19 cellular contexts compared by ENCODE assay signal in genomic region chr6:98343797-98344196, GRCh38.
DNase-seq lines count a peak whose midpoint lies in the region; ATAC-seq, FAIRE-seq and TF ChIP-seq lines count a peak whose summit lies in the region.
"Had no signal": no experiment of that assay in that cellular context is flagged by ENCODE, and none has a peak within 500 bp of the region (broad histone marks: within the 10 kb centered on the region; RNA-seq: fewer than 3 reads in every experiment).

No MANE protein-coding gene starts in this region.

- H2AFZ ChIP-seq in HepG2 (ENCODE audit: low read length) (no peak overlapping the region), H1 (ENCODE audit: low read length) (0 out of 2 replicates have a peak overlapping the region, but pooled peaks have one; percentile 58)

- H3K14ac ChIP-seq in H1 (ENCODE audit: insufficient read length): no peak overlapping the region

- intact Hi-C loops in HepG2 (cut with micrococcal nuclease; ENCODE audit: unreplicated experiment): no loop called here
- intact Hi-C loops in right lobe of liver (cut with DNase I): no loop called here

- H4K20me1 ChIP-seq in HepG2 (ENCODE audit: insufficient read depth, low read length): no peaks in the 10 kb centered on the region
- no peaks in the 10 kb centered on the region for H4K20me1 ChIP-seq in H1 (replicated peaks in 1 of 2; ENCODE audit: control insufficient read depth in 1 of 2, insufficient read depth in 2 of 2, low read length in 2 of 2)
- H4K20me1 ChIP-seq: BLaER1 treated with 17β-estradiol and CSF1 and Interleukin-3, amounts not matched to agents 10 nM and 100 nM had no signal

- H3K9ac ChIP-seq in HepG2 (ENCODE audit: insufficient read depth, low read depth, low read length) (no peak overlapping the region), H1 (replicated peaks in 1 of 4; ENCODE audit: extremely low read depth in 1 of 4, low read depth in 3 of 4, low read length in 3 of 4) (no peak overlapping the region)
- H3K9ac ChIP-seq: BLaER1 treated with 17β-estradiol and CSF1 and Interleukin-3, amounts not matched to agents 10 nM and 100 nM had no signal

- H4K5ac ChIP-seq in H1 (ENCODE audit: insufficient read length, low read depth, low read length): no peak overlapping the region

- H2BK15ac ChIP-seq in H1 (ENCODE audit: low read length): no peak overlapping the region

- TF ChIP-seq RAD21 in HepG2 (CRISPR knock-in tag; IDR thresholded peaks at IDR 0.05) (no peak), H1 (IDR thresholded peaks at IDR 0.05 in 1 of 2, conservative IDR thresholded peaks at IDR 0.05 in 1 of 2; ENCODE audit: low read depth in 2 of 2, low read length in 2 of 2) (no peak)

- CTCF ChIA-PET in HepG2 (lab: Yijun Ruan, JAX; ENCODE audit: low intra/inter-chr PET ratio, low total read pairs) (no interaction called here), H1 (lab: Charles Lee; ENCODE audit: partially characterized antibody) (interaction anchor here (0.7 to 1.0 kb wide), 2 partner anchors 10 to 12 kb away, joined by 3 to 7 read pairs; no protein-coding TSS in a partner anchor)

- no peaks in the 10 kb centered on the region for H3K79me2 ChIP-seq in HepG2 (ENCODE audit: insufficient read depth, low read length)
- no peaks in the 10 kb centered on the region for H3K79me2 ChIP-seq in H1 (ENCODE audit: control insufficient read depth in 1 of 2, insufficient read depth in 2 of 2, low read length in 2 of 2)

- BruUV-seq in HepG2 (replicated peaks; lab: Mats Ljungman, UMichigan): no TSS peak

- H3K4me2 ChIP-seq in HepG2 (ENCODE audit: low read depth, low read length) (no peak overlapping the region), H1 (ENCODE audit: insufficient read depth in 1 of 2, low read depth in 2 of 2, low read length in 2 of 2) (no peak overlapping the region)
- H3K4me2 ChIP-seq: A549; BLaER1 treated with 17β-estradiol and CSF1 and Interleukin-3, amounts not matched to agents 10 nM and 100 nM had no signal

- no peak overlapping the region for H2BK5ac ChIP-seq in H1 (ENCODE audit: low read depth, low read length)

- no peak overlapping the region for H4K91ac ChIP-seq in H1 (replicated peaks; ENCODE audit: insufficient read length, low read length)

- POLR2A ChIA-PET in HepG2 (lab: Yijun Ruan, JAX): no interaction called here
- POLR2A ChIA-PET in H1 (lab: Charles Lee; ENCODE audit: partially characterized antibody): no interaction called here

- TF ChIP-seq CTCF in HepG2 (CRISPR knock-in tag; IDR thresholded peaks at IDR 0.05) (no peak), right lobe of liver (IDR thresholded peaks at IDR 0.05) (no peak), H1 (IDR thresholded peaks at IDR 0.05; ENCODE audit: control extremely low read depth in 1 of 3, insufficient read depth in 1 of 3, low read depth in 1 of 3, low read length in 3 of 3) (no peak)

- H3K23me2 ChIP-seq in H1 (ENCODE audit: low read depth, low read length): no peaks in the 10 kb centered on the region

- H3K4me1 ChIP-seq in HepG2 (ENCODE audit: insufficient read depth, low read length) (no peaks in the 10 kb centered on the region), right lobe of liver (no peaks in the 10 kb centered on the region), H1 (replicated peaks in 1 of 4; ENCODE audit: control insufficient read depth in 3 of 4, insufficient read depth in 4 of 4, low read length in 3 of 4) (no peaks in the 10 kb centered on the region)
- H3K4me1 ChIP-seq: A549; BLaER1 treated with 17β-estradiol and CSF1 and Interleukin-3, amounts not matched to agents 10 nM and 100 nM; Caco-2 had no signal

- H3K4me3 ChIP-seq in HepG2 (replicated peaks in 1 of 3; ENCODE audit: insufficient read depth in 1 of 3, low read depth in 2 of 3, low read length in 3 of 3): no peak overlapping the region
- H3K4me3 ChIP-seq in right lobe of liver: no peak overlapping the region
- no peak overlapping the region for H3K4me3 ChIP-seq in H1 (ENCODE audit: extremely low read depth in 1 of 4, insufficient read depth in 2 of 4, low read depth in 3 of 4, low read length in 4 of 4)
- H3K4me3 ChIP-seq: A549; BLaER1 treated with 17β-estradiol and CSF1 and Interleukin-3, amounts not matched to agents 10 nM and 100 nM had no signal

- H2BK120ac ChIP-seq in H1 (replicated peaks; ENCODE audit: low read depth, low read length): no peak overlapping the region

- H3K4ac ChIP-seq in H1 (replicated peaks; ENCODE audit: insufficient read length, low read depth, low read length): no peak overlapping the region

- no peak for ATAC-seq in HepG2
- no peak for ATAC-seq in right lobe of liver
- ATAC-seq in GM18907 (IDR thresholded peaks at IDR 0.05; ENCODE audit: unreplicated experiment): no peak
- no peak for ATAC-seq in HG02870 (IDR thresholded peaks at IDR 0.05; ENCODE audit: unreplicated experiment)
- ATAC-seq: A549; CD8-positive, alpha-beta T cell had no signal

- in situ Hi-C loops in HepG2 (cut with HindIII; ENCODE audit: extremely low pct_ligation_motif_present, low pct_unique_long_range_greater_than_20kb): no loop called here

- no peak overlapping the region for H3K18ac ChIP-seq in H1 (ENCODE audit: extremely low read depth, low read length)

- no peaks in the 10 kb centered on the region for H3K79me1 ChIP-seq in H1 (ENCODE audit: low read depth, low read length)

- H3K27ac ChIP-seq in HepG2 (ENCODE audit: extremely low read length, insufficient read depth, low read length): no peak overlapping the region
- no peak overlapping the region for H3K27ac ChIP-seq in right lobe of liver
- H3K27ac ChIP-seq in H1 (ENCODE audit: low read depth, low read length): no peak overlapping the region
- H3K27ac ChIP-seq: 22Rv1; A549; BLaER1 treated with 17β-estradiol and CSF1 and Interleukin-3, amounts not matched to agents 10 nM and 100 nM; C4-2B had no signal

- no peak overlapping the region for H4K8ac ChIP-seq in H1 (ENCODE audit: extremely low read depth, insufficient read depth, low read length)

- no peak overlapping the region for H2BK12ac ChIP-seq in H1 (ENCODE audit: low read depth, low read length)

- TF ChIP-seq EP300 in HepG2 (IDR thresholded peaks at IDR 0.05; ENCODE audit: low read depth in 2 of 2, low read length in 2 of 2) (no peak), HepG2 (CRISPR knock-in tag; IDR thresholded peaks at IDR 0.05; ENCODE audit: borderline replicate concordance) (no peak), H1 (IDR thresholded peaks at IDR 0.05; ENCODE audit: borderline replicate concordance in 1 of 2, low read depth in 2 of 2, low read length in 2 of 2) (no peak)

- no peaks in the 10 kb centered on the region for H3K36me3 ChIP-seq in HepG2 (replicated peaks in 1 of 2; ENCODE audit: control insufficient read depth in 1 of 2, insufficient read depth in 2 of 2, low read length in 2 of 2)
- H3K36me3 ChIP-seq in right lobe of liver: no peaks in the 10 kb centered on the region
- H3K36me3 ChIP-seq in H1 (ENCODE audit: control insufficient read depth in 2 of 4, insufficient read depth in 4 of 4, low read length in 3 of 4): no peaks in the 10 kb centered on the region
- H3K36me3 ChIP-seq: BLaER1 treated with 17β-estradiol and CSF1 and Interleukin-3, amounts not matched to agents 10 nM and 100 nM had no signal

- H3K27me3 ChIP-seq in HepG2 (ENCODE audit: control insufficient read depth in 1 of 2, insufficient read depth in 2 of 2, low read length in 2 of 2) (no peaks in the 10 kb centered on the region; a peak in 1 of 5 replicates), right lobe of liver (no peaks in the 10 kb centered on the region), H1 (replicated peaks in 1 of 4; ENCODE audit: control insufficient read depth in 3 of 4, extremely low read depth in 1 of 4, insufficient read depth in 3 of 4, low read length in 3 of 4) (no peaks in the 10 kb centered on the region)
- H3K27me3 ChIP-seq: BLaER1 treated with 17β-estradiol and CSF1 and Interleukin-3, amounts not matched to agents 10 nM and 100 nM had no signal

- no peak for FAIRE-seq in HepG2 (lab: Jason Lieb, UNC)
- no peak for FAIRE-seq in H1 (lab: Jason Lieb, UNC)
- FAIRE-seq: A549, D721Med, G401.6, GM12891 had no signal

- TF ChIP-seq POLR2A in HepG2 (IDR thresholded peaks at IDR 0.05; ENCODE audit: insufficient read depth in 1 of 2, low read depth in 2 of 2, low read length in 2 of 2) (no peak), right lobe of liver (IDR thresholded peaks at IDR 0.05) (no peak), H1 (IDR thresholded peaks at IDR 0.05; ENCODE audit: control extremely low read depth in 1 of 2, low read depth in 2 of 2, low read length in 2 of 2) (no peak)

- no peak overlapping the region for H2AK5ac ChIP-seq in H1 (ENCODE audit: low read depth, low read length)

- H3K56ac ChIP-seq in H1 (replicated peaks; ENCODE audit: insufficient read length, low read depth, low read length): no peak overlapping the region

- H3K9me3 ChIP-seq in HepG2 (ENCODE audit: low read length): no peaks in the 10 kb centered on the region
- no peaks in the 10 kb centered on the region for H3K9me3 ChIP-seq in right lobe of liver
- H3K9me3 ChIP-seq in H1 (ENCODE audit: insufficient read depth in 2 of 2, low read depth in 1 of 2, low read length in 1 of 2): no peaks in the 10 kb centered on the region
- H3K9me3 ChIP-seq: A549; BLaER1 treated with 17β-estradiol and CSF1 and Interleukin-3, amounts not matched to agents 10 nM and 100 nM; Caco-2 had no signal

- no peak overlapping the region for H3K23ac ChIP-seq in H1 (ENCODE audit: insufficient read length)

- no peak for DNase-seq in HepG2 (ENCODE audit: low spot score)
- no peak for DNase-seq in right lobe of liver
- no peak for DNase-seq in H1 (ENCODE audit: low read depth in 1 of 2, low spot score in 2 of 2)
- DNase-seq: AML-193; Caco-2; Calu3; CD4-positive, alpha-beta T cell; CD8-positive, alpha-beta T cell; DMS79 treated with DMSO at 0.1 percent for 48 hours; GF-D8 had no signal

- H2BK20ac ChIP-seq in H1 (ENCODE audit: low read length): no peak overlapping the region

TF ChIP-seq in HepG2, 621 proteins besides CTCF, POLR2A, EP300 and RAD21:
- TF ChIP-seq HMGA1 (CRISPR knock-in tag; conservative IDR thresholded peaks at IDR 0.05) (no peak), ATF7 (IDR thresholded peaks at IDR 0.05) (peak; percentile 91), ATF7 (CRISPR knock-in tag; IDR thresholded peaks at IDR 0.05) (no peak)

TF ChIP-seq in H1, 55 proteins besides CTCF, POLR2A, EP300 and RAD21 (continues in another document):
- TF ChIP-seq BACH1 (IDR thresholded peaks at IDR 0.05; ENCODE audit: low read length): no peak
- no peak for TF ChIP-seq CEBPB (IDR thresholded peaks at IDR 0.05; ENCODE audit: low read depth, low read length)
- no peak for TF ChIP-seq SP2 (IDR thresholded peaks at IDR 0.05; ENCODE audit: low read length)
- TF ChIP-seq TAF7 (optimal IDR thresholded peaks at IDR 0.05; ENCODE audit: borderline replicate concordance, low read depth, low read length): no peak
- TF ChIP-seq SP1 (IDR thresholded peaks at IDR 0.05; ENCODE audit: low read depth, low read length): no peak
- TF ChIP-seq HDAC6 (IDR thresholded peaks at IDR 0.05; ENCODE audit: low read depth, low read length): no peak
- no peak for TF ChIP-seq CTBP2 (IDR thresholded peaks at IDR 0.05; ENCODE audit: borderline replicate concordance, insufficient read depth, insufficient read length, low read length)
- TF ChIP-seq ZNF274 (IDR thresholded peaks at IDR 0.05; ENCODE audit: borderline replicate concordance, extremely low read depth, low read length): no peak
- TF ChIP-seq SIRT6 (IDR thresholded peaks at IDR 0.05; ENCODE audit: low read length): no peak
- TF ChIP-seq PHF8 (conservative IDR thresholded peaks at IDR 0.05; ENCODE audit: low read depth, low read length): no peak
